ENCODE assay signal across 8 cellular contexts in the genomic region with DNA sequence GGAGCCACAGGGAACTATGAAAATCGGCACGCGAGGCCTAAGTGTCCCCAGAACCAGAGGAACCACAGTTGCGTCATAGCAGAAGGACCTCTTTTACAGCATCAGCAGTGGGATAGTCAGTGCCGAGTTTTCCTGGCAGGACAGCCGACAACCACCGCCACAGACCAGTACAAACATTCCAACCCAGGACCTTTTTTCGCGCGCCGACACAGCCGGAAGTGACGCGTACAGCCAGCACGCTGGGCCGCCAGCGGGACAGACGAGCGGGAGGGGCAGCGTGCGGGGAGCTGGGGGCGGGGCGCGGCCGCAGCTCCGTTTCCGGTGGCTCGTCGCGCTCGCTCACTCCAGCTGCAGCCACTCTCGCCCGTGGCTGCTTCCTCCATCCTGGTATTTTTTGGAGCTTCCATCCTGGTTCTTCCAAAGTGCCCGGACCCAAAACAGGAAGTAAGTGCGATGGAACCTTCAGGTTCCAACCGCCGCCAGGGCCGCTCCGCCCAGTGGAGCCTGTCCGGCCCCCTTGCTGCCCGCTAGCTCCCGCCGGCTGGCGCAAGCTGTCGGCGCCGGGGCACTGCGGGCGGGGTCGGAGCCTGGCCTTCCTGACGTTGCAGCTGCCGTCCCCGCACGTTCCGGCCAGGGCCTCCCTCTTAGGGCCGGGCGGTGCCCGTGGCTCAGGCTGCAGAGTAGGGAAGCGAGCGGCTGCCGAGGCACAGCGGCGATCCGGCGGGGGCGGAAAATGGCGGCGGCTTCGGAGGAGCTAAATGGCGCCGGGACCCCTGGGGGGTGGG. TPM values are rescaled to one million over a fixed set of nuclear protein-coding genes. Genes with fewer than 3 reads are reported as not detected.
DNase-seq lines count a peak whose midpoint lies in the region; ATAC-seq and TF ChIP-seq lines count a peak whose summit lies in the region.

A gene with protein sequence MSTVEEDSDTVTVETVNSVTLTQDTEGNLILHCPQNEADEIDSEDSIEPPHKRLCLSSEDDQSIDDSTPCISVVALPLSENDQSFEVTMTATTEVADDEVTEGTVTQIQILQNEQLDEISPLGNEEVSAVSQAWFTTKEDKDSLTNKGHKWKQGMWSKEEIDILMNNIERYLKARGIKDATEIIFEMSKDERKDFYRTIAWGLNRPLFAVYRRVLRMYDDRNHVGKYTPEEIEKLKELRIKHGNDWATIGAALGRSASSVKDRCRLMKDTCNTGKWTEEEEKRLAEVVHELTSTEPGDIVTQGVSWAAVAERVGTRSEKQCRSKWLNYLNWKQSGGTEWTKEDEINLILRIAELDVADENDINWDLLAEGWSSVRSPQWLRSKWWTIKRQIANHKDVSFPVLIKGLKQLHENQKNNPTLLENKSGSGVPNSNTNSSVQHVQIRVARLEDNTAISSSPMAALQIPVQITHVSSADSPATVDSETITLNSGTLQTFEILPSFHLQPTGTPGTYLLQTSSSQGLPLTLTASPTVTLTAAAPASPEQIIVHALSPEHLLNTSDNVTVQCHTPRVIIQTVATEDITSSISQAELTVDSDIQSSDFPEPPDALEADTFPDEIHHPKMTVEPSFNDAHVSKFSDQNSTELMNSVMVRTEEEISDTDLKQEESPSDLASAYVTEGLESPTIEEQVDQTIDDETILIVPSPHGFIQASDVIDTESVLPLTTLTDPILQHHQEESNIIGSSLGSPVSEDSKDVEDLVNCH (plus strand): TSS at position 342 of the 785 bp plus-strand sequence. CDS start 12,489 bp downstream, outside the sequence.

- H3K9me3 ChIP-seq in left ventricle myocardium inferior (replicated peaks): no peaks in the 10 kb centered on the region

- intact Hi-C loops in left ventricle myocardium inferior (cut with micrococcal nuclease): no loop called here

- in situ Hi-C loops in GM13977 (cut with MboI; ENCODE audit: low pct_unique_long_range_greater_than_20kb, low sequenced_read_pairs, unreplicated experiment): no loop called here

- H3K4me3 Mint-ChIP-seq in T-helper 1 cell treated with Interleukin-12 subunit alpha and Interleukin-12 subunit beta and Interleukin-4 antibody, amounts not matched to agents 30 μg/mL and 1 μg/mL, for 36 hours: peak within 1 kb of the TSS; percentile 98
- H3K4me3 Mint-ChIP-seq in progenitor cell of endocrine pancreas (ENCODE audit: low read depth): peak within 1 kb of the TSS; percentile 94

- no peaks in the 10 kb centered on the region for H3K36me3 ChIP-seq in left ventricle myocardium inferior

- H3K27ac ChIP-seq in left ventricle myocardium inferior (replicated peaks): peak within 1 kb of the TSS; percentile 98

- H3K27me3 Mint-ChIP-seq in T-helper 1 cell treated with Interleukin-12 subunit alpha and Interleukin-12 subunit beta and Interleukin-4 antibody, amounts not matched to agents 30 μg/mL and 1 μg/mL, for 36 hours (ENCODE audit: low read depth): no peaks in the 10 kb centered on the region
- H3K27me3 Mint-ChIP-seq in progenitor cell of endocrine pancreas: no peaks in the 10 kb centered on the region

- H3K27ac Mint-ChIP-seq in T-helper 1 cell treated with Interleukin-12 subunit alpha and Interleukin-12 subunit beta and Interleukin-4 antibody, amounts not matched to agents 30 μg/mL and 1 μg/mL, for 36 hours: peak within 1 kb of the TSS; percentile 99
- peak within 1 kb of the TSS; percentile 99 for H3K27ac Mint-ChIP-seq in progenitor cell of endocrine pancreas

- ATAC-seq in HG02884 (IDR thresholded peaks at IDR 0.05; ENCODE audit: unreplicated experiment): peak; percentile 74

- peak within 1 kb of the TSS; percentile 81 for H3K4me3 ChIP-seq in left ventricle myocardium inferior

- H3K27me3 ChIP-seq in left ventricle myocardium inferior (ENCODE audit: low read depth): no peaks in the 10 kb centered on the region

- DNase-seq in GM13977 (ENCODE audit: low spot score) (peak; percentile 93), NCI-H1694 (lab: John Stamatoyannopoulos, UW) (peak; percentile 91), amniotic stem cell (lab: John Stamatoyannopoulos, UW) (peak; percentile 92), left ventricle myocardium inferior (peak; percentile 94), progenitor cell of endocrine pancreas (ENCODE audit: low spot score, unreplicated experiment) (peak; percentile 83), ureter (ENCODE audit: low spot score) (peak; percentile 95)

- no peaks in the 10 kb centered on the region for H3K9me3 Mint-ChIP-seq in T-helper 1 cell treated with Interleukin-12 subunit alpha and Interleukin-12 subunit beta and Interleukin-4 antibody, amounts not matched to agents 30 μg/mL and 1 μg/mL, for 36 hours
- H3K9me3 Mint-ChIP-seq in progenitor cell of endocrine pancreas (ENCODE audit: low read depth): no peaks in the 10 kb centered on the region

- H3K4me1 ChIP-seq in left ventricle myocardium inferior: peaks cover 68% of the 10 kb centered on the region

- TF ChIP-seq CTCF in GM13977 (IDR thresholded peaks at IDR 0.05; ENCODE audit: extremely low read depth, insufficient read depth, missing control alignments) (no peak), left ventricle myocardium inferior (IDR thresholded peaks at IDR 0.05; ENCODE audit: borderline replicate concordance) (peak; percentile 24), progenitor cell of endocrine pancreas (IDR thresholded peaks at IDR 0.05; ENCODE audit: unreplicated experiment) (peak; percentile 12)

- H3K4me1 Mint-ChIP-seq in T-helper 1 cell treated with Interleukin-12 subunit alpha and Interleukin-12 subunit beta and Interleukin-4 antibody, amounts not matched to agents 30 μg/mL and 1 μg/mL, for 36 hours (ENCODE audit: low read depth): peaks cover 36% of the 10 kb centered on the region
- peaks cover 29% of the 10 kb centered on the region for H3K4me1 Mint-ChIP-seq in progenitor cell of endocrine pancreas (ENCODE audit: low read depth)

- peaks cover 18% of the 10 kb centered on the region for H3K36me3 Mint-ChIP-seq in T-helper 1 cell treated with Interleukin-12 subunit alpha and Interleukin-12 subunit beta and Interleukin-4 antibody, amounts not matched to agents 30 μg/mL and 1 μg/mL, for 36 hours (ENCODE audit: low read depth)
- H3K36me3 Mint-ChIP-seq in progenitor cell of endocrine pancreas (ENCODE audit: insufficient read depth): peaks cover 3% of the 10 kb centered on the region

RNA-seq across cellular contexts. Expression of the gene that starts here (rescaled TPM):
- total RNA-seq in left ventricle myocardium inferior (19.4 TPM), progenitor cell of endocrine pancreas (180 and 192 TPM in 2 replicates), ureter (92.4 TPM)

Comparison
In these comparisons a context has a peak if more than half of its experiments do, and no peak if none do; other contexts are left out.
1. Peak in every context shown above with its lines: DNase-seq, ATAC-seq, H3K4me3 ChIP-seq and H3K27ac ChIP-seq.